In the genomic region with DNA sequence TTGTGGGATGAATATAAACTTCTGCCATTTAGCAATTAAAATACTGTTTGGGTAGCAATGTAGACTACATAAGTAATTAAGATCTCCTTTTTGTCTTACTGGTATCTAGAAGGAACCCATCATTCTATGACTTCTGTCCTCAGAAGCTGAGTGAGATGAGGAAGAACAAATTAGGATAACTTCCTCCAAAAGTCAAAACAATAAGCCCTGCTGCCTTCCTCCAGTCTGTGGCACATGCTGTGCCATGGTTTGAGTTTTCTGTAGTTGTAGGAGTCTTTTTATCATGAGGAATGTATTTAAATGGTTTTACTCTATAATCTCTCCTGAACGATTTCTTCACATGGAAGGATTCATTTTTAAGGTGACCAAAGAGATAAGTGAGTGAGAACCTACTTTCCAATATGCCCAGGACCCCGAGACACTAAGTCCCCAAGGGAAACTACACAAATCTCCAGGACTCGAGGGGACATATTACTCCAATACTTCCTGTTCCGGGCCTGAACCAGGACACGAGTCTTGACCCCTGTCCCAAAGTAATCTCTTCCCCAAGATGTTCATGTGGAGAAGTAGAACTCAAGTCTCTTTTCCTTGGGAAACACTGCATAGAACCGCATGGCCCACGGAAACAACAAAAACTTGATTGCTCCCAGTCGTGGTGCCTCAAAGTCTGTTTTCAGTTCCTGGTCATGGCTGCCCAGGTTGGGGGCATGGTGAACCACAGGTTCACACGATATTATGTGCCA, we compare ENCODE assay signal across 16 cellular contexts.
DNase-seq lines count a peak whose midpoint lies in the region; ATAC-seq, FAIRE-seq and TF ChIP-seq lines count a peak whose summit lies in the region.
"Had no signal": no experiment of that assay in that cellular context is flagged by ENCODE, and none has a peak within 500 bp of the region (broad histone marks: within the 10 kb centered on the region; RNA-seq: fewer than 3 reads in every experiment).

No MANE protein-coding gene starts in this region.

- H3K4me1 ChIP-seq in suprapubic skin: peaks cover 3% of the 10 kb centered on the region
- H3K4me1 ChIP-seq in CD8-positive, alpha-beta T cell (ENCODE audit: insufficient read depth, low read length): no peaks in the 10 kb centered on the region
- H3K4me1 ChIP-seq: neural progenitor cell, SJSA1 had no signal

- CTCF ChIA-PET in CD8-positive, alpha-beta T cell (lab: Charles Lee): no interaction called here
- CTCF ChIA-PET in activated CD4-positive, alpha-beta memory T cell treated with anti-CD3 and anti-CD28 coated beads for 36 hours (lab: Charles Lee): no interaction called here
- CTCF ChIA-PET in HEK293T (lab: Yijun Ruan, JAX): no interaction called here

- no peaks in the 10 kb centered on the region for H3K9me3 Mint-ChIP-seq in CD8-positive, alpha-beta T cell
- no peaks in the 10 kb centered on the region for H3K9me3 Mint-ChIP-seq in activated CD4-positive, alpha-beta memory T cell treated with anti-CD3 and anti-CD28 coated beads for 36 hours
- H3K9me3 Mint-ChIP-seq: activated T-helper 1 cell treated with anti-CD3 and anti-CD28 coated beads, Interleukin-12 subunit alpha, Interleukin-12 subunit beta, Interleukin-2, Interleukin-4 antibody, amounts not matched to agents 30 ng/mL and 10 ng/mL and 1 ng/mL, durations not matched to agents 14 hours and 24 hours and 36 hours had no signal

- peak; percentile 56 for DNase-seq in MV-4-11 (lab: John Stamatoyannopoulos, UW)
- DNase-seq in bronchial epithelial cell (ENCODE audit: low read depth): no peak
- DNase-seq in medulla oblongata (ENCODE audit: extremely low spot score): peak; percentile 50
- DNase-seq in suprapubic skin (ENCODE audit: low spot score in 2 of 2): no peak
- DNase-seq in CD8-positive, alpha-beta T cell: no peak
- DNase-seq in activated CD4-positive, alpha-beta memory T cell treated with anti-CD3 and anti-CD28 coated beads for 36 hours: no peak
- no peak for DNase-seq in HEK293T (ENCODE audit: extremely low spot score)
- DNase-seq: activated CD4-positive, alpha-beta T cell treated with anti-CD3 and anti-CD28 coated beads, Interleukin-2, amount 50 U/mL, for 48 hours; NCI-H82 had no signal

- H3K27ac ChIP-seq in suprapubic skin: peak overlapping the region; percentile 61
- no peak overlapping the region for H3K27ac ChIP-seq in CD8-positive, alpha-beta T cell (ENCODE audit: low read depth, low read length)
- H3K27ac ChIP-seq: hepatocyte, neural progenitor cell, SJSA1 had no signal

- no peak overlapping the region for H3K4me3 ChIP-seq in bronchial epithelial cell (ENCODE audit: low read depth, low read length)
- H3K4me3 ChIP-seq in suprapubic skin: no peak overlapping the region
- H3K4me3 ChIP-seq in CD8-positive, alpha-beta T cell (ENCODE audit: low read depth, low read length): no peak overlapping the region
- H3K4me3 ChIP-seq: BLaER1 treated with 17β-estradiol and CSF1 and Interleukin-3, amounts not matched to agents 10 nM and 100 nM; hepatocyte; neural progenitor cell; SJSA1 had no signal

- peak; percentile 87 for FAIRE-seq in bronchial epithelial cell (lab: Jason Lieb, UNC)
- FAIRE-seq: colon had no signal

- H3K4me1 Mint-ChIP-seq in CD8-positive, alpha-beta T cell (ENCODE audit: low read depth): no peaks in the 10 kb centered on the region
- peaks cover 4% of the 10 kb centered on the region for H3K4me1 Mint-ChIP-seq in activated CD4-positive, alpha-beta memory T cell treated with anti-CD3 and anti-CD28 coated beads for 36 hours (ENCODE audit: low read depth)
- H3K4me1 Mint-ChIP-seq: neural progenitor cell had no signal

- H3K27ac Mint-ChIP-seq in CD8-positive, alpha-beta T cell: no peak overlapping the region
- H3K27ac Mint-ChIP-seq in activated CD4-positive, alpha-beta memory T cell treated with anti-CD3 and anti-CD28 coated beads for 36 hours: no peak overlapping the region
- H3K27ac Mint-ChIP-seq: activated T-helper 1 cell treated with anti-CD3 and anti-CD28 coated beads, Interleukin-12 subunit alpha, Interleukin-12 subunit beta, Interleukin-2, Interleukin-4 antibody, amounts not matched to agents 30 ng/mL and 10 ng/mL and 1 ng/mL, durations not matched to agents 14 hours and 24 hours and 36 hours; neural progenitor cell had no signal

- TF ChIP-seq CTCF in bronchial epithelial cell (IDR thresholded peaks at IDR 0.05; ENCODE audit: insufficient read depth, low read length, severe bottlenecking) (no peak), suprapubic skin (IDR thresholded peaks at IDR 0.05) (no peak)
- TF ChIP-seq CTCF in CD8-positive, alpha-beta T cell (IDR thresholded peaks at IDR 0.05): no peak

- H3K36me3 ChIP-seq in bronchial epithelial cell (ENCODE audit: control insufficient read depth, insufficient read depth, low read length) (no peaks in the 10 kb centered on the region), suprapubic skin (no peaks in the 10 kb centered on the region)
- H3K36me3 ChIP-seq in CD8-positive, alpha-beta T cell (ENCODE audit: insufficient read depth, low read length): no peaks in the 10 kb centered on the region
- H3K36me3 ChIP-seq: BLaER1 treated with 17β-estradiol and CSF1 and Interleukin-3, amounts not matched to agents 10 nM and 100 nM; neural progenitor cell; SJSA1 had no signal

- POLR2A ChIA-PET in CD8-positive, alpha-beta T cell (lab: Charles Lee): no interaction called here
- POLR2A ChIA-PET in activated CD4-positive, alpha-beta memory T cell treated with anti-CD3 and anti-CD28 coated beads for 36 hours (lab: Charles Lee): no interaction called here
- POLR2A ChIA-PET in HEK293T (lab: Yijun Ruan, JAX): no interaction called here

- TF ChIP-seq EP300 in suprapubic skin (IDR thresholded peaks at IDR 0.05): no peak

- no peaks in the 10 kb centered on the region for H3K27me3 Mint-ChIP-seq in CD8-positive, alpha-beta T cell (ENCODE audit: low read depth)
- peaks cover 16% of the 10 kb centered on the region for H3K27me3 Mint-ChIP-seq in activated CD4-positive, alpha-beta memory T cell treated with anti-CD3 and anti-CD28 coated beads for 36 hours

- no peaks in the 10 kb centered on the region for H3K27me3 ChIP-seq in bronchial epithelial cell (ENCODE audit: control insufficient read depth, insufficient read depth, low read length)
- H3K27me3 ChIP-seq in suprapubic skin: no peaks in the 10 kb centered on the region
- H3K27me3 ChIP-seq in CD8-positive, alpha-beta T cell (ENCODE audit: insufficient read depth, low read length): no peaks in the 10 kb centered on the region
- H3K27me3 ChIP-seq: BLaER1 treated with 17β-estradiol and CSF1 and Interleukin-3, amounts not matched to agents 10 nM and 100 nM; hepatocyte; neural progenitor cell; SJSA1 had no signal

- H3K4me3 Mint-ChIP-seq in CD8-positive, alpha-beta T cell: no peak overlapping the region
- H3K4me3 Mint-ChIP-seq in activated CD4-positive, alpha-beta memory T cell treated with anti-CD3 and anti-CD28 coated beads for 36 hours: no peak overlapping the region
- H3K4me3 Mint-ChIP-seq: activated T-helper 1 cell treated with anti-CD3 and anti-CD28 coated beads, Interleukin-12 subunit alpha, Interleukin-12 subunit beta, Interleukin-2, Interleukin-4 antibody, amounts not matched to agents 30 ng/mL and 10 ng/mL and 1 ng/mL, durations not matched to agents 14 hours and 24 hours and 36 hours; neural progenitor cell had no signal

- ATAC-seq in HG03175 (IDR thresholded peaks at IDR 0.05; ENCODE audit: unreplicated experiment): no peak
- no peak for ATAC-seq in CD8-positive, alpha-beta T cell

- no peak for TF ChIP-seq POLR2A in suprapubic skin (IDR thresholded peaks at IDR 0.05)

- no peaks in the 10 kb centered on the region for H3K9me3 ChIP-seq in suprapubic skin
- H3K9me3 ChIP-seq in CD8-positive, alpha-beta T cell (ENCODE audit: low read length): no peaks in the 10 kb centered on the region
- H3K9me3 ChIP-seq: SJSA1 had no signal

- H3K36me3 Mint-ChIP-seq in CD8-positive, alpha-beta T cell: no peaks in the 10 kb centered on the region
- no peaks in the 10 kb centered on the region for H3K36me3 Mint-ChIP-seq in activated CD4-positive, alpha-beta memory T cell treated with anti-CD3 and anti-CD28 coated beads for 36 hours
- H3K36me3 Mint-ChIP-seq: neural progenitor cell had no signal

- intact Hi-C loops in CD8-positive, alpha-beta T cell (cut with DNase I, micrococcal nuclease): no loop called here
- intact Hi-C loops in activated CD4-positive, alpha-beta memory T cell treated with anti-CD3 and anti-CD28 coated beads for 36 hours (cut with micrococcal nuclease): loop anchor here (2.0 kb wide), 1 partner anchor 22 kb away; no protein-coding TSS in a partner anchor

- 93% methylated on average over 9 of the region's 9 CpGs for WGBS in suprapubic skin

TF ChIP-seq in HEK293T, 16 proteins besides CTCF, POLR2A, EP300 and RAD21:
- TF ChIP-seq BHLHE40 (IDR thresholded peaks at IDR 0.05; ENCODE audit: borderline replicate concordance) (no peak), ZNF384 (IDR thresholded peaks at IDR 0.05) (no peak), LEF1 (IDR thresholded peaks at IDR 0.05; ENCODE audit: borderline replicate concordance) (no peak), NFRKB (IDR thresholded peaks at IDR 0.05) (no peak), FOXM1 (IDR thresholded peaks at IDR 0.05; ENCODE audit: borderline replicate concordance) (no peak), CTBP1 (IDR thresholded peaks at IDR 0.05; ENCODE audit: borderline replicate concordance) (no peak), FOXA1 (IDR thresholded peaks at IDR 0.05) (no peak)

Comparison
In these comparisons a context has a peak if more than half of its experiments do, and no peak if none do; other contexts are left out.
1. DNase-seq: peak in MV-4-11 (single experiment) and medulla oblongata (single experiment); none in bronchial epithelial cell (single experiment), suprapubic skin (0 of 2), CD8-positive, alpha-beta T cell (0 of 7), activated CD4-positive, alpha-beta memory T cell treated with anti-CD3 and anti-CD28 coated beads for 36 hours (single experiment) and HEK293T (single experiment).